ENCODE assay signal across 11 cellular contexts in genomic region chr11:118715245-118715807, GRCh38. TPM values are rescaled to one million over a fixed set of nuclear protein-coding genes. Genes with fewer than 3 reads are reported as not detected.
DNase-seq lines count a peak whose midpoint lies in the region; ATAC-seq and TF ChIP-seq lines count a peak whose summit lies in the region.
"Had no signal": no experiment of that assay in that cellular context is flagged by ENCODE, and none has a peak within 500 bp of the region (broad histone marks: within the 10 kb centered on the region; RNA-seq: fewer than 3 reads in every experiment).

No MANE protein-coding gene starts in this region.

- H3K4me3 Mint-ChIP-seq in activated T-helper 17 cell treated with anti-CD3 and anti-CD28 coated beads, Interleukin-2, amount 50 U/mL, for 72 hours: no peak overlapping the region
- H3K4me3 Mint-ChIP-seq: activated CD8-positive, alpha-beta T cell treated with anti-CD3 and anti-CD28 coated beads, Interleukin-2, amount 10 ng/mL, durations not matched to agents 7 days and 5 days had no signal

- H3K9ac ChIP-seq in SK-N-SH: no peak overlapping the region
- no peak overlapping the region for H3K9ac ChIP-seq in OCI-LY1 (ENCODE audit: low read length)

- H3K4me3 ChIP-seq in SK-N-SH (ENCODE audit: low read depth in 2 of 2, low read length in 1 of 2) (no peak overlapping the region), OCI-LY1 (ENCODE audit: low read depth, low read length, poor library complexity, severe bottlenecking) (no peak overlapping the region), fibroblast of the aortic adventitia (ENCODE audit: low read depth, low read length) (no peak overlapping the region)
- H3K4me3 ChIP-seq: A549 had no signal

- H3K27me3 Mint-ChIP-seq in activated T-helper 17 cell treated with anti-CD3 and anti-CD28 coated beads, Interleukin-2, amount 50 U/mL, for 72 hours: no peaks in the 10 kb centered on the region

- H3K9me3 ChIP-seq in SK-N-SH (no peaks in the 10 kb centered on the region), OCI-LY1 (ENCODE audit: low read length) (no peaks in the 10 kb centered on the region)
- H3K9me3 ChIP-seq: A549 had no signal

- H3K4me1 Mint-ChIP-seq in activated T-helper 17 cell treated with anti-CD3 and anti-CD28 coated beads, Interleukin-2, amount 50 U/mL, for 72 hours: no peaks in the 10 kb centered on the region

- no peaks in the 10 kb centered on the region; a peak in 1 of 4 replicates for H3K4me1 ChIP-seq in SK-N-SH (ENCODE audit: control insufficient read depth in 1 of 2, insufficient read depth in 2 of 2, low read depth in 1 of 2, low read length in 1 of 2)
- H3K4me1 ChIP-seq in OCI-LY1 (ENCODE audit: insufficient read depth, low read length, severe bottlenecking): peaks cover 10% of the 10 kb centered on the region

- H3K9me2 ChIP-seq in SK-N-SH (no peaks in the 10 kb centered on the region), OCI-LY1 (ENCODE audit: low read depth, low read length) (no peaks in the 10 kb centered on the region)

- POLR2A ChIA-PET in SK-N-SH (lab: Yijun Ruan, JAX): no interaction called here

- no peaks in the 10 kb centered on the region for H3K36me3 ChIP-seq in SK-N-SH (replicated peaks in 1 of 2; ENCODE audit: control insufficient read depth in 1 of 2, insufficient read depth in 2 of 2, low read length in 1 of 2)
- no peaks in the 10 kb centered on the region for H3K36me3 ChIP-seq in OCI-LY1 (ENCODE audit: insufficient read depth, low read length)

- 81% methylated on average over 5 of the region's 5 CpGs for WGBS in SK-N-SH (ENCODE audit: low lambda C conversion rate)

- peaks cover 8% of the 10 kb centered on the region; the same call in 1 of the 2 replicates for H3K27me3 ChIP-seq in SK-N-SH (ENCODE audit: insufficient read depth)
- no peaks in the 10 kb centered on the region for H3K27me3 ChIP-seq in OCI-LY1 (ENCODE audit: insufficient read depth, low read length)

- H3F3A ChIP-seq in SK-N-SH (replicated peaks; ENCODE audit: insufficient read depth) (no peaks in the 10 kb centered on the region), OCI-LY1 (ENCODE audit: insufficient read depth, low read length) (no peaks in the 10 kb centered on the region)

- H2AFZ ChIP-seq in SK-N-SH (ENCODE audit: low read depth) (peak overlapping the region; percentile 60; the same call in 1 of the 2 replicates), OCI-LY1 (ENCODE audit: low read length) (no peak overlapping the region)

- H4K20me1 ChIP-seq in SK-N-SH (ENCODE audit: insufficient read depth): no peaks in the 10 kb centered on the region
- no peaks in the 10 kb centered on the region for H4K20me1 ChIP-seq in OCI-LY1 (ENCODE audit: insufficient read depth, low read length)

- ATAC-seq in SK-N-SH treated with all-trans-retinoic acid at 6 μM for 48 hours: no peak; the same call in 2 of the 3 replicates
- no peak for ATAC-seq in HG03565 (IDR thresholded peaks at IDR 0.05; ENCODE audit: unreplicated experiment)
- no peak for ATAC-seq in activated T-helper 17 cell treated with anti-CD3 and anti-CD28 coated beads, Interleukin-2, amount 50 U/mL, for 72 hours (replicated peaks)
- ATAC-seq: A549; activated CD8-positive, alpha-beta T cell treated with anti-CD3 and anti-CD28 coated beads, Interleukin-2, amount 10 ng/mL, durations not matched to agents 7 days and 5 days had no signal

- H3K9me3 Mint-ChIP-seq in activated T-helper 17 cell treated with anti-CD3 and anti-CD28 coated beads, Interleukin-2, amount 50 U/mL, for 72 hours: no peaks in the 10 kb centered on the region

- H3K27ac Mint-ChIP-seq in activated T-helper 17 cell treated with anti-CD3 and anti-CD28 coated beads, Interleukin-2, amount 50 U/mL, for 72 hours: no peak overlapping the region
- H3K27ac Mint-ChIP-seq: activated CD8-positive, alpha-beta T cell treated with anti-CD3 and anti-CD28 coated beads, Interleukin-2, amount 10 ng/mL, durations not matched to agents 7 days and 5 days had no signal

- CTCF ChIA-PET in SK-N-SH (lab: Yijun Ruan, JAX): interaction anchor here (0.6 to 1.4 kb wide), 2 partner anchors 25 to 430 kb away, joined by 3 to 4 read pairs; no protein-coding TSS in a partner anchor

- H3K79me2 ChIP-seq in SK-N-SH (ENCODE audit: insufficient read depth) (no peaks in the 10 kb centered on the region), OCI-LY1 (ENCODE audit: insufficient read depth, low read length) (no peaks in the 10 kb centered on the region)

- H3K27ac ChIP-seq in SK-N-SH (ENCODE audit: low read depth in 2 of 2, low read length in 1 of 2): no peak overlapping the region
- peak overlapping the region; percentile 49 for H3K27ac ChIP-seq in OCI-LY1 (ENCODE audit: low read depth, low read length, poor library complexity, severe bottlenecking)
- H3K27ac ChIP-seq: A549 had no signal

- DNase-seq in SK-N-SH (no peak), fibroblast of the aortic adventitia (ENCODE audit: low read depth) (peak; percentile 58), stromal cell of bone marrow (ENCODE audit: low read depth) (peak; percentile 16), DMS 273 (lab: John Stamatoyannopoulos, UW; ENCODE audit: unreplicated experiment) (no peak)
- DNase-seq: activated CD8-positive, alpha-beta T cell treated with anti-CD3 and anti-CD28 coated beads, Interleukin-2, amount 10 ng/mL, durations not matched to agents 7 days and 5 days; glutamatergic neuron had no signal

- H3K4me2 ChIP-seq in SK-N-SH (no peak overlapping the region), OCI-LY1 (ENCODE audit: low read length) (peak overlapping the region; percentile 26; the same call in 1 of the 2 replicates)
- H3K4me2 ChIP-seq: A549 had no signal

- no peaks in the 10 kb centered on the region for H3K36me3 Mint-ChIP-seq in activated T-helper 17 cell treated with anti-CD3 and anti-CD28 coated beads, Interleukin-2, amount 50 U/mL, for 72 hours (ENCODE audit: low read depth)

- no peak for TF ChIP-seq EP300 in SK-N-SH (IDR thresholded peaks at IDR 0.05; ENCODE audit: borderline replicate concordance in 1 of 2, low read depth in 1 of 2, low read length in 1 of 2)

- TF ChIP-seq CTCF in SK-N-SH (IDR thresholded peaks at IDR 0.05) (no peak), OCI-LY1 (IDR thresholded peaks at IDR 0.05; ENCODE audit: low read length) (no peak), fibroblast of the aortic adventitia (IDR thresholded peaks at IDR 0.05; ENCODE audit: insufficient read depth, low read length) (no peak)

- no peak for TF ChIP-seq RAD21 in SK-N-SH (IDR thresholded peaks at IDR 0.05; ENCODE audit: low read length)

TF ChIP-seq in SK-N-SH, 30 proteins besides CTCF, POLR2A, EP300 and RAD21 (continues in another document):
- no peak for TF ChIP-seq FOXM1 (IDR thresholded peaks at IDR 0.05; ENCODE audit: low read depth)
- TF ChIP-seq NFIC (IDR thresholded peaks at IDR 0.05; ENCODE audit: borderline replicate concordance): no peak

TF ChIP-seq in SK-N-SH treated with all-trans-retinoic acid at 6 μM for 48 hours, 23 proteins besides CTCF, POLR2A, EP300 and RAD21:
- no peak for TF ChIP-seq ZNF8 (CRISPR knock-in tag; IDR thresholded peaks at IDR 0.05)
- TF ChIP-seq RARB (CRISPR knock-in tag; IDR thresholded peaks at IDR 0.05): no peak
- TF ChIP-seq SNAI2 (CRISPR knock-in tag; IDR thresholded peaks at IDR 0.05): no peak
- TF ChIP-seq ZC3H10 (CRISPR knock-in tag; IDR thresholded peaks at IDR 0.05): no peak
- TF ChIP-seq CSDC2 (CRISPR knock-in tag; IDR thresholded peaks at IDR 0.05): no peak
- no peak for TF ChIP-seq ZFP3 (CRISPR knock-in tag; IDR thresholded peaks at IDR 0.05)
- TF ChIP-seq ZNF565 (CRISPR knock-in tag; conservative IDR thresholded peaks at IDR 0.05; ENCODE audit: low read depth): no peak
- TF ChIP-seq ZFP30 (CRISPR knock-in tag; IDR thresholded peaks at IDR 0.05): no peak
- TF ChIP-seq TCF4 (CRISPR knock-in tag; IDR thresholded peaks at IDR 0.05; ENCODE audit: borderline replicate concordance): no peak

RNA-seq across cellular contexts. Expression of gene TREH, which starts 35.9 kb away (rescaled TPM):
- not detected in 2 replicates for polyA plus RNA-seq in SK-N-SH (2012; rRNA removed)
- not detected in 2 replicates for polyA plus RNA-seq in SK-N-SH (2012; cell fraction: cytosol; rRNA removed)
- polyA plus RNA-seq in SK-N-SH (2012; cell fraction: nucleus; rRNA removed): not detected in 2 replicates
- not detected in 2 replicates for total RNA-seq in fibroblast of the aortic adventitia (ENCODE audit: low replicate concordance)
- total RNA-seq in activated T-helper 17 cell treated with anti-CD3 and anti-CD28 coated beads, Interleukin-2, amount 50 U/mL, for 72 hours: not detected
- total RNA-seq: activated CD8-positive, alpha-beta T cell treated with anti-CD3 and anti-CD28 coated beads, Interleukin-2, amount 10 ng/mL, durations not matched to agents 7 days and 5 days had no signal

Comparison
In these comparisons a context has a peak if more than half of its experiments do, and no peak if none do; other contexts are left out.
1. DNase-seq: peak in fibroblast of the aortic adventitia (single experiment) and stromal cell of bone marrow (single experiment); none in SK-N-SH (single experiment) and DMS 273 (single experiment).